Comparison of ENCODE assay signal across 8 cellular contexts in the genomic region with DNA sequence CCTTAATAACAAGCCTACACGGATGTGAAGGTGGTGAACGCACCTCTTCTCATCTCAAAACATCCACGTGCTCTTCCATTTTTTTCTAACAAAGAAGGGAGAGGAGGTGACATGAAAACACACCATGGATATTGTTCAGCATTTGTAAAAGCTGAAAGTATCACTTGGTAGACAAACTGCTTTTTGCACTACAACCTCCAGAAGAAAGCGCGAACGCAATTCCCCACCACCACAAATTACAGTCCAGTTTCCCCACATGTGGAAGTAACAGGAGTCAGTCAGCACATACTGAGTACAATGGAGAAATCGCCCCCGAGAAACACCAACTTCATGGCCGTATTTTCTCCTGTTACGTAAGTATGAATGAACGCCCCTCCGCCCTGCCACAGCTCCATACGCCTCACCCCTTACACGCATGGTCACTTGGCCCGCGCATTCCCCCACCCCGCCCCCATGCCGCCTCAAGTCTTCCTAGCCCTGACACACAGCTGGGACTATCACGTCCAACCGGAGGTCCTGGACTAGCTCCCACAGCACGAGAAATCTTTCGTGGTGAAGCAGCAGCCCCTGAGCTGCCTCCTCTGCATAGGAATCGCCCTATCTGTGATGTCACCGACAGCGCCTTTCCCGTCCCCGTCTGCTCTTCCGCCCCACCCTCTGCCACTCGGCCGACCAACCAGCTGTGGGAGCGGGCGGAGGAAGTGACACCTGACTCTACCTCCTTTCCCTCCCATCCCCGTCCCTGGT.
DNase-seq lines count a peak whose midpoint lies in the region; ATAC-seq, FAIRE-seq and TF ChIP-seq lines count a peak whose summit lies in the region.
"Not testable (repeated sequence)": the region's sequence is repeated elsewhere in the genome, so short reads cannot be mapped to it uniquely, and the experiment has no call there.

No MANE protein-coding gene starts in this region.

- DNase-seq in NB4 (ENCODE audit: low read depth) (peak; percentile 64), K562 (ENCODE audit: extremely low read depth in 1 of 4, low spot score in 3 of 4) (peak in 3 of 4 experiments; percentile 23 to 83 (median 39)), occipital lobe (lab: John Stamatoyannopoulos, UW) (peak; percentile 74), stomach (peak; percentile 26)
- DNase-seq in activated CD4-positive, alpha-beta T cell treated with anti-CD3 and anti-CD28 coated beads for 36 hours, result peak; percentile 84
- DNase-seq in heart right ventricle, result not testable (repeated sequence)

- intact Hi-C loops in activated CD4-positive, alpha-beta T cell treated with anti-CD3 and anti-CD28 coated beads for 36 hours (cut with DNase I, micrococcal nuclease); K562 (cut with micrococcal nuclease); heart right ventricle (cut with DNase I); stomach (cut with DNase I; ENCODE audit: low total_unique reads): not testable (repeated sequence)

- CTCF ChIA-PET in activated CD4-positive, alpha-beta T cell treated with anti-CD3 and anti-CD28 coated beads for 36 hours (lab: Charles Lee); K562 (lab: Yijun Ruan, JAX; ENCODE audit: low intra/inter-chr PET ratio): not testable (repeated sequence)

- not testable (repeated sequence) for H3K9me3 ChIP-seq in K562 (replicated peaks; ENCODE audit: control insufficient read depth, insufficient read depth, low read depth, low read length); heart right ventricle; stomach

- not testable (repeated sequence) for H3K36me3 ChIP-seq in K562 (ENCODE audit: control insufficient read depth, insufficient read depth, low read length); heart right ventricle; stomach

- H3K79me2 ChIP-seq in K562 (ENCODE audit: control insufficient read depth, insufficient read depth, low read length), result not testable (repeated sequence)

- H3K36me3 Mint-ChIP-seq in activated CD4-positive, alpha-beta T cell treated with anti-CD3 and anti-CD28 coated beads for 36 hours (ENCODE audit: low read depth), result not testable (repeated sequence)

- peak overlapping the region; percentile 79 to 89 for H3K9ac ChIP-seq in K562 (ENCODE audit: insufficient read depth in 1 of 2, low read depth in 2 of 2, low read length in 2 of 2)

- WGBS in K562 (ENCODE audit: insufficient coverage, low coverage, missing lambda C conversion rate), result under 1% methylated on average over 19 of the region's 33 CpGs
- WGBS in heart right ventricle, 2 donors, result 7 to 8% methylated on average over 25 to 31 of the region's 33 CpGs
- WGBS in stomach, 5 donors, result 7 to 13% (median 9%) methylated on average over 18 to 33 of the region's 33 CpGs

- TF ChIP-seq RAD21 in K562 (CRISPR knock-in tag; conservative IDR thresholded peaks at IDR 0.05 in 1 of 2, IDR thresholded peaks at IDR 0.05 in 1 of 2), result 0 out of 4 replicates have a peak, but pooled peaks of 1 of the 2 experiments have one; percentile 11

- peak overlapping the region; percentile 72 for H3K4me2 ChIP-seq in K562 (ENCODE audit: insufficient read depth, low read length)

- H3K27ac ChIP-seq in K562 (ENCODE audit: extremely low read depth, low read depth, low read length) (peak overlapping the region; percentile 95), heart right ventricle (peak overlapping the region in 1 of 10 donors; percentile 40), stomach (peak overlapping the region in 3 of 5 donors; percentile 32 to 75 (median 70))

- BruUV-seq in K562 (replicated peaks; lab: Mats Ljungman, UMichigan), result TSS peak; percentile 100

- not testable (repeated sequence) for H3K9me3 Mint-ChIP-seq in activated CD4-positive, alpha-beta T cell treated with anti-CD3 and anti-CD28 coated beads for 36 hours (ENCODE audit: low read depth)

- in situ Hi-C loops in K562 (cut with MboI), result not testable (repeated sequence)

- H3K4me1 Mint-ChIP-seq in activated CD4-positive, alpha-beta T cell treated with anti-CD3 and anti-CD28 coated beads for 36 hours, result not testable (repeated sequence)

- H3K4me3 Mint-ChIP-seq in activated CD4-positive, alpha-beta T cell treated with anti-CD3 and anti-CD28 coated beads for 36 hours, result peak overlapping the region; percentile 64

- not testable (repeated sequence) for TF ChIP-seq CTCF in NB4 (IDR thresholded peaks at IDR 0.05; ENCODE audit: low read depth, low read length); K562 (IDR thresholded peaks at IDR 0.05 in 2 of 3, conservative IDR thresholded peaks at IDR 0.05 in 1 of 3; ENCODE audit: insufficient read depth in 2 of 3, low read depth in 1 of 3, low read length in 3 of 3); heart right ventricle (IDR thresholded peaks at IDR 0.05); stomach (IDR thresholded peaks at IDR 0.05)

- H3K27ac Mint-ChIP-seq in activated CD4-positive, alpha-beta T cell treated with anti-CD3 and anti-CD28 coated beads for 36 hours, result peak overlapping the region; percentile 97

- H3K4me3 ChIP-seq in NB4 (ENCODE audit: low read depth, low read length), result not testable (repeated sequence)
- H3K4me3 ChIP-seq in K562, result peak overlapping the region; percentile 20
- peak overlapping the region in 1 of 10 donors; percentile 9 for H3K4me3 ChIP-seq in heart right ventricle
- H3K4me3 ChIP-seq in stomach, result peak overlapping the region in 1 of 4 donors; percentile 23

- POLR2A ChIA-PET in activated CD4-positive, alpha-beta T cell treated with anti-CD3 and anti-CD28 coated beads for 36 hours (lab: Charles Lee), result interaction anchor here (1.1 to 1.3 kb wide), 3 partner anchors 22 to 757 kb away, joined by 4 to 9 read pairs (median 5); no protein-coding TSS in a partner anchor
- POLR2A ChIA-PET in K562 (lab: Yijun Ruan, JAX), result interaction anchor here (0.6 to 1.2 kb wide), 3 partner anchors 22 to 111 kb away, joined by 3 to 9 read pairs (median 3); no protein-coding TSS in a partner anchor

- peak overlapping the region; percentile 83 for H2AFZ ChIP-seq in K562 (ENCODE audit: low read depth, low read length)

- H3K9me1 ChIP-seq in K562 (ENCODE audit: control insufficient read depth, insufficient read depth, low read length), result not testable (repeated sequence)

- not testable (repeated sequence) for H3K27me3 Mint-ChIP-seq in activated CD4-positive, alpha-beta T cell treated with anti-CD3 and anti-CD28 coated beads for 36 hours

- not testable (repeated sequence) for H3K27me3 ChIP-seq in K562 (ENCODE audit: control insufficient read depth in 2 of 2, insufficient read depth in 2 of 2, low read length in 2 of 2); heart right ventricle
- H3K27me3 ChIP-seq in stomach, result peaks cover 0 to 15% (median 4%) of the 10 kb centered on the region in 3 donors

- not testable (repeated sequence) for H3K4me1 ChIP-seq in K562 (replicated peaks in 1 of 2; ENCODE audit: control insufficient read depth in 2 of 2, insufficient read depth in 2 of 2, low read length in 2 of 2); heart right ventricle; stomach

- H4K20me1 ChIP-seq in K562 (replicated peaks; ENCODE audit: control insufficient read depth, insufficient read depth, low read length), result not testable (repeated sequence)

- not testable (repeated sequence) for FAIRE-seq in K562 (lab: Jason Lieb, UNC)

- not testable (repeated sequence) for TF ChIP-seq EP300 in K562 (IDR thresholded peaks at IDR 0.05; ENCODE audit: low read length); stomach (IDR thresholded peaks at IDR 0.05)

- ATAC-seq in GM18502 (IDR thresholded peaks at IDR 0.05; ENCODE audit: poor library complexity, unreplicated experiment) (peak; percentile 92), HG02610 (IDR thresholded peaks at IDR 0.05; ENCODE audit: unreplicated experiment) (peak; percentile 93), K562 (peak; percentile 98), heart right ventricle (peak; percentile 33 to 88 (median 74))
- peak; percentile 87 for ATAC-seq in activated CD4-positive, alpha-beta T cell treated with anti-CD3 and anti-CD28 coated beads for 36 hours

- peak; percentile 50 for TF ChIP-seq POLR2A in NB4 (IDR thresholded peaks at IDR 0.05; ENCODE audit: extremely low read depth, insufficient read length)
- TF ChIP-seq POLR2A in K562 (conservative IDR thresholded peaks at IDR 0.05), result peak; percentile 100
- TF ChIP-seq POLR2A in stomach (IDR thresholded peaks at IDR 0.05), result not testable (repeated sequence)

TF ChIP-seq in K562, 482 proteins besides CTCF, POLR2A, EP300 and RAD21 (continues in another document):
- TF ChIP-seq, protein P1, sequence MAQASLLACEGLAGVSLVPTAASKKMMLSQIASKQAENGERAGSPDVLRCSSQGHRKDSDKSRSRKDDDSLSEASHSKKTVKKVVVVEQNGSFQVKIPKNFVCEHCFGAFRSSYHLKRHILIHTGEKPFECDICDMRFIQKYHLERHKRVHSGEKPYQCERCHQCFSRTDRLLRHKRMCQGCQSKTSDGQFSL (CRISPR knock-in tag; IDR thresholded peaks at IDR 0.05), result peak; percentile 35; the same call in 1 of the 2 replicates
- TF ChIP-seq, protein P1 (tag; IDR thresholded peaks at IDR 0.05), result peak in 1 of 2 experiments; percentile 57; a peak in 1 of 4 replicates
- TF ChIP-seq EP400 (IDR thresholded peaks at IDR 0.05), result peak; percentile 63
- peak; percentile 29 to 55; a peak in 1 of 4 replicates for TF ChIP-seq TRIM24 (IDR thresholded peaks at IDR 0.05)
- 0 out of 2 replicates have a peak, but pooled peaks have one; percentile 54 for TF ChIP-seq NR2F6 (CRISPR knock-in tag; IDR thresholded peaks at IDR 0.05)
- peak; percentile 25; the same call in 1 of the 2 replicates for TF ChIP-seq MXI1 (IDR thresholded peaks at IDR 0.05; ENCODE audit: low read depth, low read length)
- 0 out of 2 replicates have a peak, but pooled peaks have one; percentile 37 for TF ChIP-seq HCFC1 (IDR thresholded peaks at IDR 0.05; ENCODE audit: low read depth, low read length)
